In genomic region chr1:46536527-46536926, GRCh38 we compare ENCODE assay signal across 28 cellular contexts. TPM values are rescaled to one million over a fixed set of nuclear protein-coding genes. Genes with fewer than 3 reads are reported as not detected.
DNase-seq lines count a peak whose midpoint lies in the region; ATAC-seq and TF ChIP-seq lines count a peak whose summit lies in the region.
"Had no signal": no experiment of that assay in that cellular context is flagged by ENCODE, and none has a peak within 500 bp of the region (broad histone marks: within the 10 kb centered on the region; RNA-seq: fewer than 3 reads in every experiment).

No MANE protein-coding gene starts in this region.

- no peak overlapping the region for H3K27ac ChIP-seq in osteoblast (ENCODE audit: low read depth, low read length)
- H3K27ac ChIP-seq: BLaER1 had no signal

- no peak overlapping the region for H3K27ac Mint-ChIP-seq in natural killer cell
- no peak overlapping the region for H3K27ac Mint-ChIP-seq in natural killer cell treated with Interleukin-12 subunit alpha and Interleukin-12 subunit beta and Interleukin-15 and Interleukin-18, amount 100 ng/mL, for 72 hours
- H3K27ac Mint-ChIP-seq in T-helper 17 cell = peak overlapping the region; percentile 32
- no peak overlapping the region for H3K27ac Mint-ChIP-seq in glutamatergic neuron (ENCODE audit: unreplicated experiment)
- H3K27ac Mint-ChIP-seq: CD14-positive monocyte; CD4-positive, alpha-beta memory T cell had no signal

- H3K36me3 Mint-ChIP-seq in natural killer cell (no peaks in the 10 kb centered on the region), T-helper 17 cell (ENCODE audit: low read depth) (peaks cover 2% of the 10 kb centered on the region), glutamatergic neuron (ENCODE audit: unreplicated experiment) (peaks cover 14% of the 10 kb centered on the region)
- H3K36me3 Mint-ChIP-seq in natural killer cell treated with Interleukin-12 subunit alpha and Interleukin-12 subunit beta and Interleukin-15 and Interleukin-18, amount 100 ng/mL, for 72 hours = no peaks in the 10 kb centered on the region
- H3K36me3 Mint-ChIP-seq: CD4-positive, alpha-beta memory T cell; CD4-positive, CD25-positive, alpha-beta regulatory T cell; CD8-positive, alpha-beta memory T cell had no signal

- DNase-seq in natural killer cell (no peak), T-helper 17 cell (no peak), osteoblast (ENCODE audit: insufficient read length, low spot score, missing footprints) (peak; percentile 46), NCI-H128 (lab: John Stamatoyannopoulos, UW; ENCODE audit: unreplicated experiment) (no peak), glutamatergic neuron (no peak)
- no peak for DNase-seq in natural killer cell treated with Interleukin-12 subunit alpha and Interleukin-12 subunit beta and Interleukin-15 and Interleukin-18, amount 100 ng/mL, for 72 hours (ENCODE audit: low spot score)
- DNase-seq: 8988T; ACHN; BE2C; C1 segment of cervical spinal cord; CD4-positive, alpha-beta memory T cell; CD4-positive, CD25-positive, alpha-beta regulatory T cell; CD8-positive, alpha-beta memory T cell; COR-L47; DMS 273 treated with DMSO at 0.1 percent for 48 hours; DMS153; DMS53; DMS79; DND-41; EL; GDM1 had no signal

- H3K9me3 Mint-ChIP-seq in natural killer cell = no peaks in the 10 kb centered on the region
- no peaks in the 10 kb centered on the region for H3K9me3 Mint-ChIP-seq in natural killer cell treated with Interleukin-12 subunit alpha and Interleukin-12 subunit beta and Interleukin-15 and Interleukin-18, amount 100 ng/mL, for 72 hours
- peaks cover 5% of the 10 kb centered on the region for H3K9me3 Mint-ChIP-seq in glutamatergic neuron (ENCODE audit: unreplicated experiment)
- H3K9me3 Mint-ChIP-seq: CD4-positive, alpha-beta memory T cell had no signal

- H2AFZ ChIP-seq in osteoblast (ENCODE audit: low read length) = no peak overlapping the region

- TF ChIP-seq CTCF in natural killer cell (IDR thresholded peaks at IDR 0.05) (no peak), osteoblast (IDR thresholded peaks at IDR 0.05; ENCODE audit: extremely low read depth, low read depth, low read length) (no peak), glutamatergic neuron (IDR thresholded peaks at IDR 0.05; ENCODE audit: partially characterized antibody, unreplicated experiment) (no peak)

- peaks cover 20 to 27% of the 10 kb centered on the region in 2 donors for H3K27me3 Mint-ChIP-seq in natural killer cell (ENCODE audit: low read depth in 2 of 2)
- H3K27me3 Mint-ChIP-seq in natural killer cell treated with Interleukin-12 subunit alpha and Interleukin-12 subunit beta and Interleukin-15 and Interleukin-18, amount 100 ng/mL, for 72 hours = peaks cover 24 to 27% of the 10 kb centered on the region in 2 donors
- peaks cover 12% of the 10 kb centered on the region for H3K27me3 Mint-ChIP-seq in T-helper 17 cell
- peaks cover 19% of the 10 kb centered on the region for H3K27me3 Mint-ChIP-seq in glutamatergic neuron (ENCODE audit: unreplicated experiment)

- no peak for ATAC-seq in natural killer cell
- no peak for ATAC-seq in natural killer cell treated with Interleukin-12 subunit alpha and Interleukin-12 subunit beta and Interleukin-15 and Interleukin-18, amount 100 ng/mL, for 72 hours
- ATAC-seq in T-helper 17 cell = no peak
- ATAC-seq in GM18861 (IDR thresholded peaks at IDR 0.05; ENCODE audit: unreplicated experiment) = no peak
- ATAC-seq: GM12878 had no signal

- H4K20me1 ChIP-seq in osteoblast (ENCODE audit: insufficient read depth, low read length) = no peaks in the 10 kb centered on the region

- no peak overlapping the region for H3K4me3 ChIP-seq in osteoblast (ENCODE audit: insufficient read depth, low read length)
- H3K4me3 ChIP-seq: BLaER1, GM12878 had no signal

- H3K4me2 ChIP-seq in osteoblast (ENCODE audit: insufficient read depth, low read length) = no peak overlapping the region
- H3K4me2 ChIP-seq: BLaER1 had no signal

- H3K36me3 ChIP-seq in osteoblast (ENCODE audit: insufficient read depth, low read length) = no peaks in the 10 kb centered on the region
- H3K36me3 ChIP-seq: BE2C, BLaER1 had no signal

- H3K79me2 ChIP-seq in osteoblast (ENCODE audit: insufficient read depth, low read length) = no peaks in the 10 kb centered on the region

- peaks cover 8% of the 10 kb centered on the region for H3K4me1 ChIP-seq in osteoblast (ENCODE audit: insufficient read depth, low read length)
- H3K4me1 ChIP-seq: BE2C had no signal

- intact Hi-C loops in natural killer cell (cut with micrococcal nuclease) = no loop called here

- peaks cover 19% of the 10 kb centered on the region for H3K27me3 ChIP-seq in osteoblast (ENCODE audit: insufficient read depth, low read length)

- no peaks in the 10 kb centered on the region for H3K9me3 ChIP-seq in T-helper 17 cell (ENCODE audit: control insufficient read depth, low read length, poor library complexity, severe bottlenecking)
- H3K9me3 ChIP-seq in osteoblast (ENCODE audit: low read depth, low read length) = no peaks in the 10 kb centered on the region
- H3K9me3 ChIP-seq: BE2C had no signal

- H3K4me1 Mint-ChIP-seq in natural killer cell (peaks cover 5 to 6% of the 10 kb centered on the region in 2 donors), T-helper 17 cell (peaks cover 9% of the 10 kb centered on the region), glutamatergic neuron (ENCODE audit: low read depth, unreplicated experiment) (no peaks in the 10 kb centered on the region)
- H3K4me1 Mint-ChIP-seq in natural killer cell treated with Interleukin-12 subunit alpha and Interleukin-12 subunit beta and Interleukin-15 and Interleukin-18, amount 100 ng/mL, for 72 hours (ENCODE audit: low read depth in 2 of 2) = peaks cover 4 to 5% of the 10 kb centered on the region in 2 donors

- H3K4me3 Mint-ChIP-seq in natural killer cell (peak overlapping the region; percentile 8), T-helper 17 cell (no peak overlapping the region), glutamatergic neuron (ENCODE audit: unreplicated experiment) (no peak overlapping the region)
- no peak overlapping the region for H3K4me3 Mint-ChIP-seq in natural killer cell treated with Interleukin-12 subunit alpha and Interleukin-12 subunit beta and Interleukin-15 and Interleukin-18, amount 100 ng/mL, for 72 hours
- H3K4me3 Mint-ChIP-seq: CD4-positive, alpha-beta memory T cell had no signal

RNA-seq across cellular contexts. Expression of gene KNCN, which starts 14.9 kb away (rescaled TPM):
- total RNA-seq in natural killer cell = under 1 TPM in 1 of 3 donors, not detected in 2; 0.20 TPM
- total RNA-seq in natural killer cell treated with Interleukin-12 subunit alpha and Interleukin-12 subunit beta and Interleukin-15 and Interleukin-18, amount 100 ng/mL, for 72 hours = not detected
- total RNA-seq in T-helper 17 cell = not detected
- total RNA-seq in osteoblast = not detected in 2 replicates
- not detected for total RNA-seq in glutamatergic neuron (ENCODE audit: unreplicated experiment)
- total RNA-seq: A673; CD4-positive, alpha-beta memory T cell; CD4-positive, CD25-positive, alpha-beta regulatory T cell; CD8-positive, alpha-beta memory T cell; Daoy; G401; GM12878 had no signal

RNA-seq across cellular contexts. Expression of gene DMBX1, which starts 46.9 kb away (rescaled TPM):
- not detected for total RNA-seq in natural killer cell
- total RNA-seq in natural killer cell treated with Interleukin-12 subunit alpha and Interleukin-12 subunit beta and Interleukin-15 and Interleukin-18, amount 100 ng/mL, for 72 hours = under 1 TPM; 0.26 to 0.47 TPM
- not detected for total RNA-seq in T-helper 17 cell
- total RNA-seq in osteoblast = not detected in 2 replicates
- not detected for total RNA-seq in glutamatergic neuron (ENCODE audit: unreplicated experiment)
- total RNA-seq: CD4-positive, alpha-beta memory T cell; CD4-positive, CD25-positive, alpha-beta regulatory T cell; CD8-positive, alpha-beta memory T cell; GM12878 had no signal
